Comparison of ENCODE assay signal across 1 cellular context in genomic region chr4:159541143-159541542, GRCh38.
TF ChIP-seq lines count a peak whose summit lies in the region.

No MANE protein-coding gene starts in this region.

TF ChIP-seq in HepG2, 621 proteins besides CTCF, POLR2A, EP300 and RAD21 (continued from another document):
- TF ChIP-seq ZHX1 (CRISPR knock-in tag; IDR thresholded peaks at IDR 0.05; ENCODE audit: low read depth) (no peak), ARID5B (CRISPR knock-in tag; IDR thresholded peaks at IDR 0.05) (no peak), CREBL2 (CRISPR knock-in tag; IDR thresholded peaks at IDR 0.05; ENCODE audit: borderline replicate concordance) (no peak), MLXIP (CRISPR knock-in tag; IDR thresholded peaks at IDR 0.05; ENCODE audit: borderline replicate concordance) (no peak), POGZ (CRISPR knock-in tag; IDR thresholded peaks at IDR 0.05) (no peak), ZNF749 (CRISPR knock-in tag; IDR thresholded peaks at IDR 0.05; ENCODE audit: borderline replicate concordance) (no peak), HMGA1 (CRISPR knock-in tag; conservative IDR thresholded peaks at IDR 0.05) (no peak), ZFP36L2 (CRISPR knock-in tag; IDR thresholded peaks at IDR 0.05) (no peak), IRF1 (CRISPR knock-in tag; IDR thresholded peaks at IDR 0.05; ENCODE audit: low read depth) (no peak), THAP8 (CRISPR knock-in tag; IDR thresholded peaks at IDR 0.05; ENCODE audit: borderline replicate concordance) (no peak), ZNF136 (CRISPR knock-in tag; IDR thresholded peaks at IDR 0.05; ENCODE audit: low read depth) (no peak), CREB1 (IDR thresholded peaks at IDR 0.05) (no peak), CREB1 (CRISPR knock-in tag; IDR thresholded peaks at IDR 0.05) (no peak)
